In the genomic region with DNA sequence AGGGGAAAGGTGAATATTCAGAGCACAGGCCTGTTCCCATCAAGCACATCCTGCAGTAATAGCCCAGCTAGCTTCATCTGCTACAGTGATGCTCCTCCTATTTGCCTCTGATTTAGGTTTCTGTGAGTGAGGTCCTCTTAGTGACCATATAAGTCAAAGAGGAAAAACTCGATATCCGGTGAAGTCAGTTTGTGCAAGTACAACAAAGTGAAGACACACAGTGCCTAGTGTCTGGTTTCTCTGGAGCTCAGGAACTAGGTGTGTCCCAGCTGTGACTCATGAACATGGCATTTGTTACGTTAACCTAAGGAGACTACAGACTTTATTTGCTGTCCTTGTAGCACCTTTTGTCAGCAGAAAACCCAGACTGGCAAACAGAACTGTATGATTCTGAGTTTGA, we compare ENCODE assay signal across 1 cellular context.
TF ChIP-seq lines count a peak whose summit lies in the region.

No MANE protein-coding gene starts in this region.

TF ChIP-seq in IMR-90, 13 proteins besides CTCF, POLR2A, EP300 and RAD21:
- TF ChIP-seq, protein P1, sequence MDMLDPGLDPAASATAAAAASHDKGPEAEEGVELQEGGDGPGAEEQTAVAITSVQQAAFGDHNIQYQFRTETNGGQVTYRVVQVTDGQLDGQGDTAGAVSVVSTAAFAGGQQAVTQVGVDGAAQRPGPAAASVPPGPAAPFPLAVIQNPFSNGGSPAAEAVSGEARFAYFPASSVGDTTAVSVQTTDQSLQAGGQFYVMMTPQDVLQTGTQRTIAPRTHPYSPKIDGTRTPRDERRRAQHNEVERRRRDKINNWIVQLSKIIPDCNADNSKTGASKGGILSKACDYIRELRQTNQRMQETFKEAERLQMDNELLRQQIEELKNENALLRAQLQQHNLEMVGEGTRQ (IDR thresholded peaks at IDR 0.05; ENCODE audit: low read depth, low read length), result no peak
- TF ChIP-seq RFX5 (IDR thresholded peaks at IDR 0.05; ENCODE audit: low read depth, low read length) (no peak), MAZ (IDR thresholded peaks at IDR 0.05; ENCODE audit: borderline replicate concordance, low read depth, low read length) (no peak), CEBPB (IDR thresholded peaks at IDR 0.05; ENCODE audit: low read depth, low read length) (no peak), RCOR1 (IDR thresholded peaks at IDR 0.05; ENCODE audit: insufficient replicate concordance, low read length) (no peak), MXI1 (IDR thresholded peaks at IDR 0.05; ENCODE audit: borderline replicate concordance, low read depth, low read length) (no peak), CHD1 (IDR thresholded peaks at IDR 0.05; ENCODE audit: low read depth, low read length) (no peak), SMC3 (IDR thresholded peaks at IDR 0.05; ENCODE audit: low read depth, low read length) (no peak), NFE2L2 (IDR thresholded peaks at IDR 0.05; ENCODE audit: low read depth, low read length) (no peak), FOS (IDR thresholded peaks at IDR 0.05; ENCODE audit: low read depth, low read length) (no peak), BHLHE40 (IDR thresholded peaks at IDR 0.05; ENCODE audit: low read depth, low read length) (no peak), MAFK (IDR thresholded peaks at IDR 0.05; ENCODE audit: low read depth, low read length) (no peak)
- TF ChIP-seq, protein P2, sequence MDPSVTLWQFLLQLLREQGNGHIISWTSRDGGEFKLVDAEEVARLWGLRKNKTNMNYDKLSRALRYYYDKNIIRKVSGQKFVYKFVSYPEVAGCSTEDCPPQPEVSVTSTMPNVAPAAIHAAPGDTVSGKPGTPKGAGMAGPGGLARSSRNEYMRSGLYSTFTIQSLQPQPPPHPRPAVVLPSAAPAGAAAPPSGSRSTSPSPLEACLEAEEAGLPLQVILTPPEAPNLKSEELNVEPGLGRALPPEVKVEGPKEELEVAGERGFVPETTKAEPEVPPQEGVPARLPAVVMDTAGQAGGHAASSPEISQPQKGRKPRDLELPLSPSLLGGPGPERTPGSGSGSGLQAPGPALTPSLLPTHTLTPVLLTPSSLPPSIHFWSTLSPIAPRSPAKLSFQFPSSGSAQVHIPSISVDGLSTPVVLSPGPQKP (IDR thresholded peaks at IDR 0.05; ENCODE audit: borderline replicate concordance, low read depth, low read length), result no peak
